Comparison of ENCODE assay signal across 8 cellular contexts in the genomic region with DNA sequence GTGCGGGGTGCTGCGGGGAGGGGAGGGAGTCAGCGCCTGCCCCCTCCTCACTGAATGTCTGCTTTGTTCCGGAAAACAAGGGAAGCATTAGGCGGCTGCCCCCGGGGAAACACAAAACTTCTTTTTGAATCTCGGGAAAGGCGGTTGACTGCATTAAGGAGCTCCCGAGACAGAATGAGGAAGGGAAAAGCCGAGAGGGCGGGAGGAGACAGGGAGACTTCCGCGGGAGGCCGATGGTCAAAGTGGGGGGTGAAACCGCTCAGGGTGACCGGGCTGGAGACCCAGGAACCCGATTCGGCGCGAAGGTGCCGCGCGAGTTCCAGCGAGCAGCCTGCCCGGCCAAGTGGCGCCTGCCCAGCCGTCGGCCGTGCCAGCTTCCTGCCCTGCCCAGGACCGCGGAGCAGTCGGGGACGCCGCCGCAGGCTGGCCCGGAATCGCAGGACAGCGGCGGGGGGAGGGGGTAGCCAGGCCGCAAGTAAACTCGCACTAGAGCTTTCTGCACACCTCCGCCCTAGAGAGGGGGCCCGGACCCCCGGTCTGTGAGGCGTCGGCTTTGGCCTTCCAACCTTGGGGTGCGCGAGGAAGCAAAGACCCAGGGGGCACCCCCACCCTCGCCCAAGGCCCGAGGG. TPM values are rescaled to one million over a fixed set of nuclear protein-coding genes. Genes with fewer than 3 reads are reported as not detected.
A peak's percentile ranks its signal among the peaks of the same experiment; 100 is the strongest.
DNase-seq lines count a peak whose midpoint lies in the region; ATAC-seq and TF ChIP-seq lines count a peak whose summit lies in the region.

No MANE protein-coding gene starts in this region.

- no peaks in the 10 kb centered on the region for H3K9me3 ChIP-seq in CD4-positive, CD25-positive, alpha-beta regulatory T cell (ENCODE audit: control insufficient read depth in 2 of 2, low read length in 2 of 2)
- H3K9me3 ChIP-seq in HCT116 (ENCODE audit: control insufficient read depth in 1 of 2, insufficient read depth in 1 of 2, low read depth in 1 of 2, low read length in 2 of 2) (no peaks in the 10 kb centered on the region), parathyroid adenoma (ENCODE audit: control insufficient read depth, low read length) (no peaks in the 10 kb centered on the region)

- H3K27ac ChIP-seq in CD4-positive, CD25-positive, alpha-beta regulatory T cell (ENCODE audit: insufficient read depth, low read length, poor library complexity, severe bottlenecking) = no peak overlapping the region
- H3K27ac ChIP-seq in HCT116 (ENCODE audit: low read depth, low read length) = peak overlapping the region; percentile 93
- no peak overlapping the region for H3K27ac ChIP-seq in parathyroid adenoma

- no peaks in the 10 kb centered on the region for H3K27me3 ChIP-seq in CD4-positive, CD25-positive, alpha-beta regulatory T cell (ENCODE audit: control insufficient read depth, insufficient read depth, low read length)
- H3K27me3 ChIP-seq in HCT116 (ENCODE audit: insufficient read depth, low read length) (no peaks in the 10 kb centered on the region), parathyroid adenoma (ENCODE audit: control insufficient read depth, insufficient read depth, low read length) (no peaks in the 10 kb centered on the region)

- H3K4me3 Mint-ChIP-seq in CD4-positive, CD25-positive, alpha-beta regulatory T cell = peak overlapping the region; percentile 82 to 88 (median 86)
- H3K4me3 Mint-ChIP-seq in activated CD8-positive, alpha-beta T cell treated with anti-CD3 and anti-CD28 coated beads, Interleukin-2, amount 10 ng/mL, durations not matched to agents 7 days and 5 days = peak overlapping the region; percentile 69

- H3K4me2 ChIP-seq in HCT116 (ENCODE audit: low read length) = peak overlapping the region; percentile 90
- peak overlapping the region; percentile 79 for H3K4me2 ChIP-seq in parathyroid adenoma (ENCODE audit: low read length)

- H3K9ac ChIP-seq in HCT116 (ENCODE audit: low read length) (peak overlapping the region; percentile 80), parathyroid adenoma (no peak overlapping the region)

- H3K27me3 Mint-ChIP-seq in CD4-positive, CD25-positive, alpha-beta regulatory T cell = peaks cover 5% of the 10 kb centered on the region
- no peaks in the 10 kb centered on the region for H3K27me3 Mint-ChIP-seq in activated CD8-positive, alpha-beta T cell treated with anti-CD3 and anti-CD28 coated beads, Interleukin-2, amount 10 ng/mL, durations not matched to agents 7 days and 5 days (ENCODE audit: low read depth)

- H4K20me1 ChIP-seq in HCT116 (ENCODE audit: insufficient read depth) = no peaks in the 10 kb centered on the region

- intact Hi-C loops in HCT116 (cut with micrococcal nuclease) (no loop called here), Right ventricle myocardium superior (cut with DNase I) (loop anchor here (5.0 to 10.0 kb wide), 4 partner anchors 56 to 418 kb away; a partner anchor contains a TSS)

- no peak overlapping the region for H2AFZ ChIP-seq in HCT116 (ENCODE audit: low read depth, low read length, poor library complexity, severe bottlenecking)
- peak overlapping the region; percentile 51 for H2AFZ ChIP-seq in parathyroid adenoma

- H3K27ac Mint-ChIP-seq in CD4-positive, CD25-positive, alpha-beta regulatory T cell = no peak overlapping the region
- H3K27ac Mint-ChIP-seq in activated CD8-positive, alpha-beta T cell treated with anti-CD3 and anti-CD28 coated beads, Interleukin-2, amount 10 ng/mL, durations not matched to agents 7 days and 5 days = no peak overlapping the region

- H3K9me2 ChIP-seq in HCT116 (ENCODE audit: insufficient read depth) = no peaks in the 10 kb centered on the region

- POLR2A ChIA-PET in HCT116 (lab: Charles Lee) = interaction anchor here (1.2 to 1.4 kb wide), 2 partner anchors 45 to 55 kb away, joined by 4 read pairs; a partner anchor contains a TSS
- POLR2A ChIA-PET in activated CD8-positive, alpha-beta T cell treated with anti-CD3 and anti-CD28 coated beads, Interleukin-2, amount 10 ng/mL, durations not matched to agents 7 days and 5 days (lab: Charles Lee) = interaction anchor here (0.6 to 2.8 kb wide), 10 partner anchors 8 to 713 kb away, joined by 3 to 31 read pairs (median 4); a partner anchor contains a TSS

- no peaks in the 10 kb centered on the region for H3K36me3 ChIP-seq in CD4-positive, CD25-positive, alpha-beta regulatory T cell (ENCODE audit: control insufficient read depth, insufficient read depth, low read length)
- H3K36me3 ChIP-seq in HCT116 (ENCODE audit: control insufficient read depth in 1 of 2, insufficient read depth in 2 of 2, low read length in 2 of 2) = no peaks in the 10 kb centered on the region
- no peaks in the 10 kb centered on the region for H3K36me3 ChIP-seq in parathyroid adenoma (ENCODE audit: control insufficient read depth, insufficient read depth, low read length)

- DNase-seq in CD4-positive, CD25-positive, alpha-beta regulatory T cell = no peak
- DNase-seq in HCT116 (ENCODE audit: low read depth, low spot score) = no peak
- no peak for DNase-seq in activated CD8-positive, alpha-beta T cell treated with anti-CD3 and anti-CD28 coated beads, Interleukin-2, amount 10 ng/mL, durations not matched to agents 7 days and 5 days
- DNase-seq in Right ventricle myocardium superior = peak; percentile 75
- no peak for DNase-seq in NCI-H2107 (lab: John Stamatoyannopoulos, UW)

- peaks cover 0 to 2% (median 0%) of the 10 kb centered on the region in 7 donors for H3K9me3 Mint-ChIP-seq in CD4-positive, CD25-positive, alpha-beta regulatory T cell
- no peaks in the 10 kb centered on the region for H3K9me3 Mint-ChIP-seq in activated CD8-positive, alpha-beta T cell treated with anti-CD3 and anti-CD28 coated beads, Interleukin-2, amount 10 ng/mL, durations not matched to agents 7 days and 5 days (ENCODE audit: insufficient read depth)

- no peaks in the 10 kb centered on the region for H3K36me3 Mint-ChIP-seq in CD4-positive, CD25-positive, alpha-beta regulatory T cell
- H3K36me3 Mint-ChIP-seq in activated CD8-positive, alpha-beta T cell treated with anti-CD3 and anti-CD28 coated beads, Interleukin-2, amount 10 ng/mL, durations not matched to agents 7 days and 5 days (ENCODE audit: low read depth) = no peaks in the 10 kb centered on the region

- H3K4me1 Mint-ChIP-seq in CD4-positive, CD25-positive, alpha-beta regulatory T cell = peaks cover 0 to 32% (median 8%) of the 10 kb centered on the region in 4 donors
- peaks cover 31% of the 10 kb centered on the region for H3K4me1 Mint-ChIP-seq in activated CD8-positive, alpha-beta T cell treated with anti-CD3 and anti-CD28 coated beads, Interleukin-2, amount 10 ng/mL, durations not matched to agents 7 days and 5 days (ENCODE audit: low read depth)

- ATAC-seq in CD4-positive, CD25-positive, alpha-beta regulatory T cell (ENCODE audit: low read depth in 2 of 2) = no peak
- peak; percentile 8; the same call in 1 of the 2 replicates for ATAC-seq in HCT116
- ATAC-seq in activated CD8-positive, alpha-beta T cell treated with anti-CD3 and anti-CD28 coated beads, Interleukin-2, amount 10 ng/mL, durations not matched to agents 7 days and 5 days = peak; percentile 31
- ATAC-seq in Right ventricle myocardium superior (ENCODE audit: poor library complexity) = peak; percentile 67
- no peak for ATAC-seq in HG02973 (IDR thresholded peaks at IDR 0.05; ENCODE audit: unreplicated experiment)
- ATAC-seq in activated CD4-positive, CD25-positive, alpha-beta regulatory T cell treated with anti-CD3 and anti-CD28 coated beads, Interleukin-2, amount 50 U/mL, for 24 hours = no peak

- TF ChIP-seq CTCF in HCT116 (IDR thresholded peaks at IDR 0.05 in 2 of 3, conservative IDR thresholded peaks at IDR 0.05 in 1 of 3; ENCODE audit: borderline replicate concordance in 1 of 3, insufficient read depth in 1 of 3, low read depth in 2 of 3, low read length in 2 of 3) = no peak
- no peak for TF ChIP-seq CTCF in parathyroid adenoma (IDR thresholded peaks at IDR 0.05)

- peak overlapping the region; percentile 26 for H3K4me3 ChIP-seq in CD4-positive, CD25-positive, alpha-beta regulatory T cell (ENCODE audit: low read depth, low read length)
- H3K4me3 ChIP-seq in HCT116 (replicated peaks in 1 of 2; ENCODE audit: low read depth in 1 of 2, low read length in 2 of 2) = peak overlapping the region; percentile 46 to 61
- peak overlapping the region; percentile 42 for H3K4me3 ChIP-seq in parathyroid adenoma (ENCODE audit: low read depth, low read length)

- BruUV-seq in HCT116 (replicated peaks; lab: Mats Ljungman, UMichigan) = no TSS peak

- H3K4me1 ChIP-seq in CD4-positive, CD25-positive, alpha-beta regulatory T cell (ENCODE audit: control insufficient read depth, insufficient read depth, low read length, poor library complexity, severe bottlenecking) = peaks cover 25% of the 10 kb centered on the region
- peaks cover 37 to 71% of the 10 kb centered on the region in 2 experiments for H3K4me1 ChIP-seq in HCT116 (ENCODE audit: control insufficient read depth in 1 of 2, insufficient read depth in 2 of 2, low read length in 2 of 2)
- no peaks in the 10 kb centered on the region for H3K4me1 ChIP-seq in parathyroid adenoma

- CTCF ChIA-PET in HCT116 (lab: Charles Lee) = no interaction called here
- CTCF ChIA-PET in activated CD8-positive, alpha-beta T cell treated with anti-CD3 and anti-CD28 coated beads, Interleukin-2, amount 10 ng/mL, durations not matched to agents 7 days and 5 days (lab: Charles Lee) = interaction anchor here (0.9 to 1.1 kb wide), 3 partner anchors 11 to 55 kb away, joined by 3 to 4 read pairs (median 3); a partner anchor contains a TSS

- TF ChIP-seq POLR2A in HCT116 (IDR thresholded peaks at IDR 0.05; ENCODE audit: borderline replicate concordance, extremely low read depth, insufficient read depth, insufficient read length) = no peak

- TF ChIP-seq RAD21 in HCT116 (IDR thresholded peaks at IDR 0.05; ENCODE audit: low read depth) = no peak

- RAD21 ChIA-PET in HCT116 (lab: Charles Lee; ENCODE audit: low non-redundant PET in 1 of 2, low total read pairs in 2 of 2, uncharacterized antibody in 2 of 2, unreplicated experiment in 2 of 2) = no interaction called here

- H3K79me2 ChIP-seq in HCT116 (ENCODE audit: insufficient read depth, low read length) = peaks cover 12% of the 10 kb centered on the region; the same call in 1 of the 2 replicates
- H3K79me2 ChIP-seq in parathyroid adenoma = no peaks in the 10 kb centered on the region

TF ChIP-seq in HCT116, 20 proteins besides CTCF, POLR2A, EP300 and RAD21:
- TF ChIP-seq SRF (IDR thresholded peaks at IDR 0.05; ENCODE audit: low read depth) = no peak
- TF ChIP-seq ZFX (IDR thresholded peaks at IDR 0.05) = no peak
- no peak for TF ChIP-seq ELF1 (IDR thresholded peaks at IDR 0.05; ENCODE audit: borderline replicate concordance, low read depth)
- TF ChIP-seq FOSL1 (IDR thresholded peaks at IDR 0.05; ENCODE audit: low read depth) = no peak

RNA-seq across cellular contexts. Expression of a gene that starts 55.1 kb away (rescaled TPM):
- 38.0 TPM for total RNA-seq in CD4-positive, CD25-positive, alpha-beta regulatory T cell
- polyA plus RNA-seq in CD4-positive, CD25-positive, alpha-beta regulatory T cell = 1 to 10 TPM; 2.5 to 5.3 (median 3.2) TPM
- total RNA-seq in HCT116 (2021; ENCODE audit: unreplicated experiment) (35.1 TPM), Right ventricle myocardium superior (14.0 TPM)
- polyA plus RNA-seq in HCT116 (2012) = 12.3 and 14.5 TPM in 2 replicates
- total RNA-seq in activated CD8-positive, alpha-beta T cell treated with anti-CD3 and anti-CD28 coated beads, Interleukin-2, amount 10 ng/mL, durations not matched to agents 7 days and 5 days = 10 to 100 TPM; 41.5 to 45.5 TPM

Comparison
In these comparisons a context has a peak if more than half of its experiments do, and no peak if none do; other contexts are left out.
1. ATAC-seq: peak in HCT116 (single experiment), activated CD8-positive, alpha-beta T cell treated with anti-CD3 and anti-CD28 coated beads, Interleukin-2, amount 10 ng/mL, durations not matched to agents 7 days and 5 days (single experiment) and Right ventricle myocardium superior (single experiment); none in CD4-positive, CD25-positive, alpha-beta regulatory T cell (0 of 2), HG02973 (single experiment) and activated CD4-positive, CD25-positive, alpha-beta regulatory T cell treated with anti-CD3 and anti-CD28 coated beads, Interleukin-2, amount 50 U/mL, for 24 hours (0 of 2).
2. Peak in every context shown above with its lines, with median percentiles within 50 percentile points of each other: H3K4me3 ChIP-seq.